Comparison of ENCODE assay signal across 8 cellular contexts in genomic region chr16:69187387-69187890, GRCh38. TPM values are rescaled to one million over a fixed set of nuclear protein-coding genes. Genes with fewer than 3 reads are reported as not detected.
DNase-seq lines count a peak whose midpoint lies in the region; ATAC-seq and TF ChIP-seq lines count a peak whose summit lies in the region.

No MANE protein-coding gene starts in this region.

- H3K27ac ChIP-seq in mesodermal cell (ENCODE audit: low read depth, low read length, severe bottlenecking) = peak overlapping the region; percentile 69

- ATAC-seq in GM21423 (IDR thresholded peaks at IDR 0.05; ENCODE audit: unreplicated experiment) = peak; percentile 17
- ATAC-seq in stimulated activated memory B cell treated with anti-CD40 and anti-IgM and Interleukin-4, amounts not matched to agents 10 μg/mL and 1 μg/mL and 100 μg/mL, for 72 hours = peak; percentile 58

- peak overlapping the region; percentile 64 for H3K4me3 ChIP-seq in mesodermal cell (ENCODE audit: extremely low read depth, insufficient read depth, low read length, poor library complexity, severe bottlenecking)

- POLR2A ChIA-PET in activated CD4-positive, alpha-beta memory T cell treated with anti-CD3 and anti-CD28 coated beads for 36 hours (lab: Charles Lee) = interaction anchor here (1.1 to 5.4 kb wide), 4 partner anchors 14 to 55 kb away, joined by 3 to 44 read pairs (median 6); partner anchors contain the start of genes CHTF8 and UTP4

- H3K4me3 Mint-ChIP-seq in Calu3 (ENCODE audit: low read depth, unreplicated experiment) (peak overlapping the region; percentile 88), IgD-negative memory B cell (peak overlapping the region; percentile 86 to 99 (median 92))
- H3K4me3 Mint-ChIP-seq in activated CD4-positive, alpha-beta memory T cell treated with anti-CD3 and anti-CD28 coated beads for 36 hours = peak overlapping the region; percentile 85
- H3K4me3 Mint-ChIP-seq in stimulated activated memory B cell treated with anti-CD40 and anti-IgM and Interleukin-4, amounts not matched to agents 10 μg/mL and 1 μg/mL and 100 μg/mL, for 72 hours = peak overlapping the region; percentile 85

- intact Hi-C loops in Calu3 (cut with micrococcal nuclease; ENCODE audit: unreplicated experiment) = no loop called here
- intact Hi-C loops in activated CD4-positive, alpha-beta memory T cell treated with anti-CD3 and anti-CD28 coated beads for 36 hours (cut with micrococcal nuclease) = loop anchor here (1.0 to 2.0 kb wide), 2 partner anchors 21 to 123 kb away; partner anchors contain the start of gene VPS4A

- H3K9me3 ChIP-seq in mesodermal cell (ENCODE audit: control insufficient read depth, low read length) = no peaks in the 10 kb centered on the region

- DNase-seq in Calu3 = peak; percentile 60
- DNase-seq in activated CD4-positive, alpha-beta memory T cell treated with anti-CD3 and anti-CD28 coated beads for 36 hours = peak; percentile 63
- DNase-seq in effector CD8-positive, alpha-beta T cell (lab: John Stamatoyannopoulos, UW) = peak; percentile 11
- DNase-seq in hepatic stellate cell (ENCODE audit: low spot score) = no peak

- peaks cover 7% of the 10 kb centered on the region for H3K36me3 ChIP-seq in mesodermal cell (ENCODE audit: control insufficient read depth, insufficient read depth, low read length)

- BruUV-seq in Calu3 (replicated peaks; lab: Mats Ljungman, UMichigan) = no TSS peak

- no peak for TF ChIP-seq CTCF in Calu3 (IDR thresholded peaks at IDR 0.05; ENCODE audit: unreplicated experiment)

- H3K27ac Mint-ChIP-seq in Calu3 (ENCODE audit: unreplicated experiment) (peak overlapping the region; percentile 91), IgD-negative memory B cell (peak overlapping the region; percentile 4 to 91 (median 89))
- H3K27ac Mint-ChIP-seq in activated CD4-positive, alpha-beta memory T cell treated with anti-CD3 and anti-CD28 coated beads for 36 hours = peak overlapping the region; percentile 74
- H3K27ac Mint-ChIP-seq in stimulated activated memory B cell treated with anti-CD40 and anti-IgM and Interleukin-4, amounts not matched to agents 10 μg/mL and 1 μg/mL and 100 μg/mL, for 72 hours = peak overlapping the region; percentile 94

- H3K4me1 ChIP-seq in mesodermal cell (ENCODE audit: control insufficient read depth, insufficient read depth, low read length, poor library complexity, severe bottlenecking) = peaks cover 19% of the 10 kb centered on the region

- CTCF ChIA-PET in Calu3 (lab: Charles Lee) = interaction anchor here (0.6 to 0.9 kb wide), 2 partner anchors 37 to 273 kb away, joined by 3 read pairs; no protein-coding TSS in a partner anchor
- CTCF ChIA-PET in activated CD4-positive, alpha-beta memory T cell treated with anti-CD3 and anti-CD28 coated beads for 36 hours (lab: Charles Lee) = interaction anchor here (1.1 kb wide), 1 partner anchor 37 kb away, joined by 5 read pairs; no protein-coding TSS in a partner anchor

- no peaks in the 10 kb centered on the region for H3K9me3 Mint-ChIP-seq in Calu3 (ENCODE audit: low read depth, unreplicated experiment)
- no peaks in the 10 kb centered on the region for H3K9me3 Mint-ChIP-seq in IgD-negative memory B cell
- H3K9me3 Mint-ChIP-seq in activated CD4-positive, alpha-beta memory T cell treated with anti-CD3 and anti-CD28 coated beads for 36 hours = no peaks in the 10 kb centered on the region
- H3K9me3 Mint-ChIP-seq in stimulated activated memory B cell treated with anti-CD40 and anti-IgM and Interleukin-4, amounts not matched to agents 10 μg/mL and 1 μg/mL and 100 μg/mL, for 72 hours = no peaks in the 10 kb centered on the region

- H3K4me1 Mint-ChIP-seq in Calu3 (ENCODE audit: low read depth, unreplicated experiment) = peaks cover 27% of the 10 kb centered on the region
- H3K4me1 Mint-ChIP-seq in IgD-negative memory B cell = peaks cover 16 to 21% (median 21%) of the 10 kb centered on the region in 3 donors
- H3K4me1 Mint-ChIP-seq in activated CD4-positive, alpha-beta memory T cell treated with anti-CD3 and anti-CD28 coated beads for 36 hours (ENCODE audit: low read depth) = peaks cover 59% of the 10 kb centered on the region
- peaks cover 49% of the 10 kb centered on the region for H3K4me1 Mint-ChIP-seq in stimulated activated memory B cell treated with anti-CD40 and anti-IgM and Interleukin-4, amounts not matched to agents 10 μg/mL and 1 μg/mL and 100 μg/mL, for 72 hours

- H3K36me3 Mint-ChIP-seq in Calu3 (ENCODE audit: insufficient read depth, unreplicated experiment) = peaks cover 30% of the 10 kb centered on the region
- H3K36me3 Mint-ChIP-seq in IgD-negative memory B cell = peaks cover 8% of the 10 kb centered on the region
- peaks cover 3% of the 10 kb centered on the region for H3K36me3 Mint-ChIP-seq in activated CD4-positive, alpha-beta memory T cell treated with anti-CD3 and anti-CD28 coated beads for 36 hours
- peaks cover 6% of the 10 kb centered on the region for H3K36me3 Mint-ChIP-seq in stimulated activated memory B cell treated with anti-CD40 and anti-IgM and Interleukin-4, amounts not matched to agents 10 μg/mL and 1 μg/mL and 100 μg/mL, for 72 hours

- H3K27me3 Mint-ChIP-seq in Calu3 (ENCODE audit: unreplicated experiment) = no peaks in the 10 kb centered on the region
- H3K27me3 Mint-ChIP-seq in IgD-negative memory B cell = no peaks in the 10 kb centered on the region
- H3K27me3 Mint-ChIP-seq in activated CD4-positive, alpha-beta memory T cell treated with anti-CD3 and anti-CD28 coated beads for 36 hours = no peaks in the 10 kb centered on the region
- no peaks in the 10 kb centered on the region for H3K27me3 Mint-ChIP-seq in stimulated activated memory B cell treated with anti-CD40 and anti-IgM and Interleukin-4, amounts not matched to agents 10 μg/mL and 1 μg/mL and 100 μg/mL, for 72 hours

- 0% methylated on average over 43 to 47 of the region's 66 CpGs for WGBS in mesodermal cell (ENCODE audit: insufficient coverage in 2 of 2), 2 experiments

RNA-seq across cellular contexts. Expression of gene SNTB2, which starts 0.5 kb away (rescaled TPM):
- 27.5 and 29.3 TPM in 2 replicates for total RNA-seq in Calu3 (2022)
- 3.8 TPM for polyA plus RNA-seq in IgD-negative memory B cell
- total RNA-seq in activated CD4-positive, alpha-beta memory T cell treated with anti-CD3 and anti-CD28 coated beads for 36 hours = 10 to 100 TPM; 19.8 to 20.1 TPM
- 13.7 TPM for polyA plus RNA-seq in mesodermal cell (2013, experiment 1 of 2)
- 12.7 TPM for polyA plus RNA-seq in mesodermal cell (2013, experiment 2 of 2)

RNA-seq across cellular contexts. Expression of gene UTP4, which starts 55.0 kb away (rescaled TPM):
- total RNA-seq in Calu3 (2022) = 113 and 116 TPM in 2 replicates
- polyA plus RNA-seq in IgD-negative memory B cell = 55.0 TPM
- total RNA-seq in activated CD4-positive, alpha-beta memory T cell treated with anti-CD3 and anti-CD28 coated beads for 36 hours = 100 to 1,000 TPM; 104 to 106 TPM
- 37.2 TPM for polyA plus RNA-seq in mesodermal cell (2013, experiment 1 of 2)
- 33.0 TPM for polyA plus RNA-seq in mesodermal cell (2013, experiment 2 of 2)

RNA-seq across cellular contexts. Expression of gene CHTF8, which starts 55.1 kb away (rescaled TPM):
- 131 and 146 TPM in 2 replicates for total RNA-seq in Calu3 (2022)
- 184 TPM for polyA plus RNA-seq in IgD-negative memory B cell
- 100 to 1,000 TPM; 120 to 132 TPM for total RNA-seq in activated CD4-positive, alpha-beta memory T cell treated with anti-CD3 and anti-CD28 coated beads for 36 hours
- 116 TPM for polyA plus RNA-seq in mesodermal cell (2013, experiment 1 of 2)
- 99.3 TPM for polyA plus RNA-seq in mesodermal cell (2013, experiment 2 of 2)
